Comparison of ENCODE assay signal across 1 cellular context in the genomic region with DNA sequence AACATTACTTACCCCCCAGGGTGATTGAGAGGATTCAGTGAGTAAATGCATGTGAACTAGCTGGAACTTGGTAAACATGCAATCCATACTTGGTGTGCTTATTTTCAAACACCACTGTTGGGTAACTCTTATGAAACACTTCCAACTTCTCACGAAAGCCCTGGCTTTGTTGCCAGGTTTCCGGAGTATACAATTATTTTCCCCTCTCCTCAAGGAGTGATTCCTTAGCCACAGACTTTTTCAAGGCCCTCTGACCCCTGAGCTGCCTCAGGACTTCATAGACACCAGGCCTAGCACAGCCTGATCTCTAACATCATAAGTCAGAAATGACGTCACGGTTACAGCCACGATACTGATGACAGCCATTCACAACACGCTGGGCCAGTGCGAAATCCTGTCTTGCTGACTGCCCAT.
TF ChIP-seq lines count a peak whose summit lies in the region.

No MANE protein-coding gene starts in this region.

TF ChIP-seq in HepG2, 621 proteins besides CTCF, POLR2A, EP300 and RAD21 (continued from another document and continues in another):
- TF ChIP-seq, protein P1, sequence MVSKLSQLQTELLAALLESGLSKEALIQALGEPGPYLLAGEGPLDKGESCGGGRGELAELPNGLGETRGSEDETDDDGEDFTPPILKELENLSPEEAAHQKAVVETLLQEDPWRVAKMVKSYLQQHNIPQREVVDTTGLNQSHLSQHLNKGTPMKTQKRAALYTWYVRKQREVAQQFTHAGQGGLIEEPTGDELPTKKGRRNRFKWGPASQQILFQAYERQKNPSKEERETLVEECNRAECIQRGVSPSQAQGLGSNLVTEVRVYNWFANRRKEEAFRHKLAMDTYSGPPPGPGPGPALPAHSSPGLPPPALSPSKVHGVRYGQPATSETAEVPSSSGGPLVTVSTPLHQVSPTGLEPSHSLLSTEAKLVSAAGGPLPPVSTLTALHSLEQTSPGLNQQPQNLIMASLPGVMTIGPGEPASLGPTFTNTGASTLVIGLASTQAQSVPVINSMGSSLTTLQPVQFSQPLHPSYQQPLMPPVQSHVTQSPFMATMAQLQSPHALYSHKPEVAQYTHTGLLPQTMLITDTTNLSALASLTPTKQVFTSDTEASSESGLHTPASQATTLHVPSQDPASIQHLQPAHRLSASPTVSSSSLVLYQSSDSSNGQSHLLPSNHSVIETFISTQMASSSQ (IDR thresholded peaks at IDR 0.05; ENCODE audit: low read depth), result no peak
- TF ChIP-seq, protein P1 (CRISPR knock-in tag; IDR thresholded peaks at IDR 0.05; ENCODE audit: borderline replicate concordance), result no peak
- TF ChIP-seq CBX5 (CRISPR knock-in tag; IDR thresholded peaks at IDR 0.05; ENCODE audit: borderline replicate concordance) (no peak), ZNF652 (CRISPR knock-in tag; IDR thresholded peaks at IDR 0.05; ENCODE audit: borderline replicate concordance, low read depth) (0 out of 2 replicates have a peak, but pooled peaks have one; percentile 35), PAXIP1 (CRISPR knock-in tag; conservative IDR thresholded peaks at IDR 0.05) (peak; percentile 53; the same call in 1 of the 2 replicates), RARA (CRISPR knock-in tag; IDR thresholded peaks at IDR 0.05) (peak; percentile 75), GRHL1 (CRISPR knock-in tag; conservative IDR thresholded peaks at IDR 0.05) (no peak), SETDB1 (CRISPR knock-in tag; IDR thresholded peaks at IDR 0.05; ENCODE audit: borderline replicate concordance) (no peak), THAP11 (CRISPR knock-in tag; IDR thresholded peaks at IDR 0.05) (no peak), ZNF724P (CRISPR knock-in tag; IDR thresholded peaks at IDR 0.05; ENCODE audit: borderline replicate concordance) (no peak), FOXP1 (IDR thresholded peaks at IDR 0.05) (0 out of 2 replicates have a peak, but pooled peaks have one; percentile 9), FOXP1 (CRISPR knock-in tag; IDR thresholded peaks at IDR 0.05) (peak; percentile 92), ZNF644 (CRISPR knock-in tag; IDR thresholded peaks at IDR 0.05; ENCODE audit: low read depth) (peak; percentile 22; the same call in 1 of the 2 replicates), ZNF720 (CRISPR knock-in tag; IDR thresholded peaks at IDR 0.05) (no peak), ADNP (CRISPR knock-in tag; IDR thresholded peaks at IDR 0.05) (no peak), KDM1A (CRISPR knock-in tag; IDR thresholded peaks at IDR 0.05) (no peak), ZNF451 (CRISPR knock-in tag; IDR thresholded peaks at IDR 0.05) (no peak)
- TF ChIP-seq, protein P2, sequence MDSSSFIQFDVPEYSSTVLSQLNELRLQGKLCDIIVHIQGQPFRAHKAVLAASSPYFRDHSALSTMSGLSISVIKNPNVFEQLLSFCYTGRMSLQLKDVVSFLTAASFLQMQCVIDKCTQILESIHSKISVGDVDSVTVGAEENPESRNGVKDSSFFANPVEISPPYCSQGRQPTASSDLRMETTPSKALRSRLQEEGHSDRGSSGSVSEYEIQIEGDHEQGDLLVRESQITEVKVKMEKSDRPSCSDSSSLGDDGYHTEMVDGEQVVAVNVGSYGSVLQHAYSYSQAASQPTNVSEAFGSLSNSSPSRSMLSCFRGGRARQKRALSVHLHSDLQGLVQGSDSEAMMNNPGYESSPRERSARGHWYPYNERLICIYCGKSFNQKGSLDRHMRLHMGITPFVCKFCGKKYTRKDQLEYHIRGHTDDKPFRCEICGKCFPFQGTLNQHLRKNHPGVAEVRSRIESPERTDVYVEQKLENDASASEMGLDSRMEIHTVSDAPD (CRISPR knock-in tag; IDR thresholded peaks at IDR 0.05), result no peak
- TF ChIP-seq, protein P3, sequence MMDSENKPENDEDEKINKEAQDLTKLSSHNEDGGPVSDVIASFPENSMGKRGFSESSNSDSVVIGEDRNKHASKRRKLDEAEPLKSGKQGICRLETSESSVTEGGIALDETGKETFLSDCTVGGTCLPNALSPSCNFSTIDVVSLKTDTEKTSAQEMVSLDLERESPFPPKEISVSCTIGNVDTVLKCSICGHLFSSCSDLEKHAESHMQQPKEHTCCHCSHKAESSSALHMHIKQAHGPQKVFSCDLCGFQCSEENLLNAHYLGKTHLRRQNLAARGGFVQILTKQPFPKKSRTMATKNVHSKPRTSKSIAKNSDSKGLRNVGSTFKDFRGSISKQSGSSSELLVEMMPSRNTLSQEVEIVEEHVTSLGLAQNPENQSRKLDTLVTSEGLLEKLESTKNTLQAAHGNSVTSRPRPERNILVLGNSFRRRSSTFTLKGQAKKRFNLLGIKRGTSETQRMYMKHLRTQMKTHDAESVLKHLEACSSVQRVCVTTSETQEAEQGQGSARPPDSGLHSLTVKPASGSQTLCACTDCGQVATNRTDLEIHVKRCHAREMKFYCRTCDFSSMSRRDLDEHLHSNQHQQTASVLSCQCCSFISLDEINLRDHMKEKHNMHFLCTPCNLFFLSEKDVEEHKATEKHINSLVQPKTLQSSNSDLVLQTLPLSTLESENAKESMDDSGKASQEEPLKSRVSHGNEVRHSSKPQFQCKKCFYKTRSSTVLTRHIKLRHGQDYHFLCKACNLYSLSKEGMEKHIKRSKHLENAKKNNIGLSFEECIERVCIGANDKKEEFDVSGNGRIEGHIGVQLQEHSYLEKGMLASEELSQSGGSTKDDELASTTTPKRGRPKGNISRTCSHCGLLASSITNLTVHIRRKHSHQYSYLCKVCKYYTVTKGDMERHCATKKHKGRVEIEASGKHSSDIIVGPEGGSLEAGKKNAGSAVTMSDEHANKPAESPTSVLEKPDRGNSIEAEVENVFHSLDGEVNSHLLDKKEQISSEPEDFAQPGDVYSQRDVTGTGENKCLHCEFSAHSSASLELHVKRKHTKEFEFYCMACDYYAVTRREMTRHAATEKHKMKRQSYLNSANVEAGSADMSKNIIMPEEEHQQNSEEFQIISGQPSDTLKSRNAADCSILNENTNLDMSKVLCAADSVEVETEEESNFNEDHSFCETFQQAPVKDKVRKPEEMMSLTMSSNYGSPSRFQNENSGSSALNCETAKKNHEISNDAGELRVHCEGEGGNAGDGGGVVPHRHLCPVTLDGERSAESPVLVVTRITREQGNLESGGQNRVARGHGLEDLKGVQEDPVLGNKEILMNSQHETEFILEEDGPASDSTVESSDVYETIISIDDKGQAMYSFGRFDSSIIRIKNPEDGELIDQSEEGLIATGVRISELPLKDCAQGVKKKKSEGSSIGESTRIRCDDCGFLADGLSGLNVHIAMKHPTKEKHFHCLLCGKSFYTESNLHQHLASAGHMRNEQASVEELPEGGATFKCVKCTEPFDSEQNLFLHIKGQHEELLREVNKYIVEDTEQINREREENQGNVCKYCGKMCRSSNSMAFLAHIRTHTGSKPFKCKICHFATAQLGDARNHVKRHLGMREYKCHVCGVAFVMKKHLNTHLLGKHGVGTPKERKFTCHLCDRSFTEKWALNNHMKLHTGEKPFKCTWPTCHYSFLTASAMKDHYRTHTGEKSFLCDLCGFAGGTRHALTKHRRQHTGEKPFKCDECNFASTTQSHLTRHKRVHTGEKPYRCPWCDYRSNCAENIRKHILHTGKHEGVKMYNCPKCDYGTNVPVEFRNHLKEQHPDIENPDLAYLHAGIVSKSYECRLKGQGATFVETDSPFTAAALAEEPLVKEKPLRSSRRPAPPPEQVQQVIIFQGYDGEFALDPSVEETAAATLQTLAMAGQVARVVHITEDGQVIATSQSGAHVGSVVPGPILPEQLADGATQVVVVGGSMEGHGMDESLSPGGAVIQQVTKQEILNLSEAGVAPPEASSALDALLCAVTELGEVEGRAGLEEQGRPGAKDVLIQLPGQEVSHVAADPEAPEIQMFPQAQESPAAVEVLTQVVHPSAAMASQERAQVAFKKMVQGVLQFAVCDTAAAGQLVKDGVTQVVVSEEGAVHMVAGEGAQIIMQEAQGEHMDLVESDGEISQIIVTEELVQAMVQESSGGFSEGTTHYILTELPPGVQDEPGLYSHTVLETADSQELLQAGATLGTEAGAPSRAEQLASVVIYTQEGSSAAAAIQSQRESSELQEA (CRISPR knock-in tag; IDR thresholded peaks at IDR 0.05; ENCODE audit: not compliant biosample characterization), result no peak
- TF ChIP-seq, protein P4, sequence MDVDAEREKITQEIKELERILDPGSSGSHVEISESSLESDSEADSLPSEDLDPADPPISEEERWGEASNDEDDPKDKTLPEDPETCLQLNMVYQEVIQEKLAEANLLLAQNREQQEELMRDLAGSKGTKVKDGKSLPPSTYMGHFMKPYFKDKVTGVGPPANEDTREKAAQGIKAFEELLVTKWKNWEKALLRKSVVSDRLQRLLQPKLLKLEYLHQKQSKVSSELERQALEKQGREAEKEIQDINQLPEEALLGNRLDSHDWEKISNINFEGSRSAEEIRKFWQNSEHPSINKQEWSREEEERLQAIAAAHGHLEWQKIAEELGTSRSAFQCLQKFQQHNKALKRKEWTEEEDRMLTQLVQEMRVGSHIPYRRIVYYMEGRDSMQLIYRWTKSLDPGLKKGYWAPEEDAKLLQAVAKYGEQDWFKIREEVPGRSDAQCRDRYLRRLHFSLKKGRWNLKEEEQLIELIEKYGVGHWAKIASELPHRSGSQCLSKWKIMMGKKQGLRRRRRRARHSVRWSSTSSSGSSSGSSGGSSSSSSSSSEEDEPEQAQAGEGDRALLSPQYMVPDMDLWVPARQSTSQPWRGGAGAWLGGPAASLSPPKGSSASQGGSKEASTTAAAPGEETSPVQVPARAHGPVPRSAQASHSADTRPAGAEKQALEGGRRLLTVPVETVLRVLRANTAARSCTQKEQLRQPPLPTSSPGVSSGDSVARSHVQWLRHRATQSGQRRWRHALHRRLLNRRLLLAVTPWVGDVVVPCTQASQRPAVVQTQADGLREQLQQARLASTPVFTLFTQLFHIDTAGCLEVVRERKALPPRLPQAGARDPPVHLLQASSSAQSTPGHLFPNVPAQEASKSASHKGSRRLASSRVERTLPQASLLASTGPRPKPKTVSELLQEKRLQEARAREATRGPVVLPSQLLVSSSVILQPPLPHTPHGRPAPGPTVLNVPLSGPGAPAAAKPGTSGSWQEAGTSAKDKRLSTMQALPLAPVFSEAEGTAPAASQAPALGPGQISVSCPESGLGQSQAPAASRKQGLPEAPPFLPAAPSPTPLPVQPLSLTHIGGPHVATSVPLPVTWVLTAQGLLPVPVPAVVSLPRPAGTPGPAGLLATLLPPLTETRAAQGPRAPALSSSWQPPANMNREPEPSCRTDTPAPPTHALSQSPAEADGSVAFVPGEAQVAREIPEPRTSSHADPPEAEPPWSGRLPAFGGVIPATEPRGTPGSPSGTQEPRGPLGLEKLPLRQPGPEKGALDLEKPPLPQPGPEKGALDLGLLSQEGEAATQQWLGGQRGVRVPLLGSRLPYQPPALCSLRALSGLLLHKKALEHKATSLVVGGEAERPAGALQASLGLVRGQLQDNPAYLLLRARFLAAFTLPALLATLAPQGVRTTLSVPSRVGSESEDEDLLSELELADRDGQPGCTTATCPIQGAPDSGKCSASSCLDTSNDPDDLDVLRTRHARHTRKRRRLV (CRISPR knock-in tag; IDR thresholded peaks at IDR 0.05), result no peak
